14 cellular contexts compared by ENCODE assay signal in the genomic region with DNA sequence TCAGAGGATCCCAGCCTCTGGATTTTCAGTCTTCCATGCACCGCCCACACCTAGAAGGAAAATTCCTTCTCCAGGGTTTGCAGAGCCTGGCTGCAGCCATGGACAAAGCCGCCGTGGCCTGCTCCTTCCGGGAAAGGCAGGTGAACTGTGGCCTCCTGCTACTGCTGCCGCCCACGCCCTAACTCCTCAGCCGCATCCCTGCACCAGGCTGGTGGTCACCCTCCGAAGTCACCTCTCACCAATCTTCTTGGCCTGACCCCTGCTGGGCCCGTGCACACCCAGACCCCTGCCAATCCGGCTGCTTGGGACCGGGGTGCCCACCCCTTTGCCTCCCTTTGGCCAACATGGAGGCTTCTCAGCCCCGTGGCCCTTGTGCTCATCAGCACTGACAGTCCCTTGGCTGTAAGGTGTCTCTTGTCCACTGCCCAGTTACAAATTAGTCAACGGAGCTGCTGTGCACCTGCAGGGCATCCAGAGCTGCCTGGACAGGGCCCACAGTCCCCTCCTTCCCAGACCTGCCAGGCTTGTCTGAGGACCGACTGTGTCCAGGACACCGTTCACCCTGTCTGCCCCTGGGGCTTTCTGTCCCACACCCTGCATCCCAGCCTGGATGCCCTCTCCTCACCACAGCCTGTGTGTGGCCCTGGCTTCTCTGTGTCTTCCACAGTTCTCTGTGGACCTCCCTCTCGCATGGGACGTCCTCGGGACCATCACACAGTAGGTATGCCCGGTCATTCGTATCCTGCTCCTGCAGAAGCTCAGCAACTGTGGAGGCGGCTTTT.
"Had no signal": no experiment of that assay in that cellular context is flagged by ENCODE, and none has a peak within 500 bp of the region (broad histone marks: within the 10 kb centered on the region; RNA-seq: fewer than 3 reads in every experiment).

No MANE protein-coding gene starts in this region.

- H3K27ac Mint-ChIP-seq: stimulated activated naive CD8-positive, alpha-beta T cell treated with anti-CD3 and anti-CD28 coated beads, Interleukin-15, Interleukin-2, amounts not matched to agents 100 ng/mL and 50 ng/mL, for 24 hours had no signal

- ATAC-seq: gastroesophageal sphincter, left lung, mucosa of descending colon had no signal

- H3K27me3 Mint-ChIP-seq: central memory CD8-positive, alpha-beta T cell; stimulated activated naive CD8-positive, alpha-beta T cell treated with anti-CD3 and anti-CD28 coated beads, Interleukin-15, Interleukin-2, amounts not matched to agents 100 ng/mL and 50 ng/mL, for 24 hours had no signal

- H3K9me3 Mint-ChIP-seq: central memory CD8-positive, alpha-beta T cell; nephron; stimulated activated naive CD8-positive, alpha-beta T cell treated with anti-CD3 and anti-CD28 coated beads, Interleukin-15, Interleukin-2, amounts not matched to agents 100 ng/mL and 50 ng/mL, for 24 hours had no signal

- H3K4me3 Mint-ChIP-seq: central memory CD8-positive, alpha-beta T cell; stimulated activated naive CD8-positive, alpha-beta T cell treated with anti-CD3 and anti-CD28 coated beads, Interleukin-15, Interleukin-2, amounts not matched to agents 100 ng/mL and 50 ng/mL, for 24 hours had no signal

- DNase-seq: cortex of kidney; effector memory CD4-positive, alpha-beta T cell; esophagus squamous epithelium; foreskin fibroblast; glutamatergic neuron; left lung; mucosa of descending colon; small intestine; stimulated activated CD4-positive, alpha-beta T cell treated with anti-CD3 and anti-CD28 coated beads, Interleukin-2, amount 100 ng/mL, for 48 hours; trophoblast cell had no signal

- H3K4me1 Mint-ChIP-seq: central memory CD8-positive, alpha-beta T cell had no signal
